ENCODE assay signal across 30 cellular contexts in the genomic region with DNA sequence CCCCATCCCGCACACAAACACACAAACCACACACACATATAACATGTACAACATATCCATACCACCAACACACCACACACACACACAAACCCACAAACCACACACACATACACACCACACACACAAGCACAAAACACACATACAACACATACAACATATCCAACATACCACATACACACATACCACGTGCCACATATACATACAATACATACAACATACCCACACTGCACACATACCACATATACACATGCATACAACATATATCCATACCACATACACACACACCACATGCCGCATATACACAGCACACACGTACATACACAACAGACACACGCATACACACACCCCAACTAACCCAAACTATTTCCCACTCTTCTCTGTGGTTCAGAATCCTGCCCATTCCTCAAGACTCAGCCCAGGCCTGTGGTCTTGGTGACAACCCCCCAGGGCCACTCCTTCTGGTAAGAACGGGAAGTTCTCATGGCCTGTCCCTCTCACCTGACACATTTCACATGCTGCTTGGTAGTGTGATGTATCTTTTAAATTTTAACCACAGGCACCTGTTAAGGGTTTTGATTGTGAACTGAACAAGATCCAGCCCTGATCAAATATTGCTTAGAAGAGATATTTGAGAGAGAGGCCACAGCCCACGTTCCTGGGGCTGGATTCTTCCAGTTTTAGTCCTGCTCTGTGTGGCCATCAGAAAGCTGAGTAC. TPM values are rescaled to one million over a fixed set of nuclear protein-coding genes. Genes with fewer than 3 reads are reported as not detected.
A peak's percentile ranks its signal among the peaks of the same experiment; 100 is the strongest.
DNase-seq lines count a peak whose midpoint lies in the region; ATAC-seq and TF ChIP-seq lines count a peak whose summit lies in the region.
"Had no signal": no experiment of that assay in that cellular context is flagged by ENCODE, and none has a peak within 500 bp of the region (broad histone marks: within the 10 kb centered on the region; RNA-seq: fewer than 3 reads in every experiment).

No MANE protein-coding gene starts in this region.

- in situ Hi-C loops in IMR-90 (cut with MboI; ENCODE audit: low sequenced_read_pairs): no loop called here

- no peaks in the 10 kb centered on the region for H3K9me1 ChIP-seq in IMR-90 (ENCODE audit: insufficient read depth, low read length)

- no peak overlapping the region for H2BK20ac ChIP-seq in IMR-90 (ENCODE audit: low read depth, low read length)

- no peak for TF ChIP-seq RAD21 in IMR-90 (IDR thresholded peaks at IDR 0.05; ENCODE audit: low read length)

- H3K4me3 Mint-ChIP-seq in endodermal cell: no peak overlapping the region
- H3K4me3 Mint-ChIP-seq: activated CD8-positive, alpha-beta T cell treated with anti-CD3 and anti-CD28 coated beads, Interleukin-2, amount 10 ng/mL, durations not matched to agents 7 days and 5 days; activated naive CD8-positive, alpha-beta T cell treated with anti-CD3 and anti-CD28 coated beads, Interleukin-2, amount 10 ng/mL, durations not matched to agents 7 days and 5 days; CD14-positive monocyte; central memory CD8-positive, alpha-beta T cell; nephron progenitor cell had no signal

- no peak overlapping the region for H3K4ac ChIP-seq in IMR-90 (ENCODE audit: low read depth, low read length)

- CTCF ChIA-PET in IMR-90 (lab: Yijun Ruan, JAX): no interaction called here

- H3K36me3 Mint-ChIP-seq in endodermal cell (ENCODE audit: low read depth): no peaks in the 10 kb centered on the region
- H3K36me3 Mint-ChIP-seq: activated naive CD8-positive, alpha-beta T cell treated with anti-CD3 and anti-CD28 coated beads, Interleukin-2, amount 10 ng/mL, durations not matched to agents 7 days and 5 days; CD14-positive monocyte had no signal

- no peak for TF ChIP-seq POLR2A in IMR-90 (IDR thresholded peaks at IDR 0.05; ENCODE audit: low read depth, low read length)

- no peaks in the 10 kb centered on the region for H4K20me1 ChIP-seq in IMR-90 (ENCODE audit: insufficient read depth, low read length)

- TF ChIP-seq CTCF in IMR-90 (conservative IDR thresholded peaks at IDR 0.05; ENCODE audit: low read depth, low read length) (no peak), endodermal cell (conservative IDR thresholded peaks at IDR 0.05) (no peak)

- peaks cover 1% of the 10 kb centered on the region for H3K4me1 Mint-ChIP-seq in endodermal cell
- H3K4me1 Mint-ChIP-seq: activated naive CD8-positive, alpha-beta T cell treated with anti-CD3 and anti-CD28 coated beads, Interleukin-2, amount 10 ng/mL, durations not matched to agents 7 days and 5 days; CD14-positive monocyte; central memory CD8-positive, alpha-beta T cell had no signal

- no peak overlapping the region for H4K91ac ChIP-seq in IMR-90 (ENCODE audit: insufficient read depth, low read depth, low read length)

- no peak overlapping the region for H3K14ac ChIP-seq in IMR-90 (replicated peaks; ENCODE audit: low read depth, low read length)

- no peak for DNase-seq in IMR-90
- peak; percentile 36 for DNase-seq in endodermal cell
- peak; percentile 11 for DNase-seq in myocyte (ENCODE audit: low read depth)
- no peak for DNase-seq in ecto neural progenitor cell (ENCODE audit: low spot score)
- DNase-seq in SK-N-DZ (ENCODE audit: low spot score): no peak
- DNase-seq: activated CD4-positive, alpha-beta T cell treated with anti-CD3 and anti-CD28 coated beads for 1 hour; activated CD8-positive, alpha-beta T cell treated with anti-CD3 and anti-CD28 coated beads, Interleukin-2, amount 10 ng/mL, durations not matched to agents 7 days and 5 days; activated effector memory CD4-positive, alpha-beta T cell treated with Interleukin-2 at 50 U/mL for 16 hours; activated naive CD8-positive, alpha-beta T cell treated with anti-CD3 and anti-CD28 coated beads, Interleukin-2, amount 10 ng/mL, durations not matched to agents 7 days and 5 days; MV-4-11; NCI-H1436 treated with DMSO at 0.1 percent for 48 hours; stimulated activated naive CD4-positive, alpha-beta T cell had no signal

- intact Hi-C loops in IMR-90 (cut with micrococcal nuclease): loop anchor here (5.0 kb wide), 1 partner anchor 929 kb away; no protein-coding TSS in a partner anchor

- H3K18ac ChIP-seq in IMR-90 (ENCODE audit: low read depth, low read length): no peak overlapping the region

- ATAC-seq in IMR-90 (ENCODE audit: low read depth): no peak
- ATAC-seq in HG02970 (IDR thresholded peaks at IDR 0.05; ENCODE audit: low FRiP score, unreplicated experiment): no peak
- ATAC-seq in HG03135 (IDR thresholded peaks at IDR 0.05; ENCODE audit: unreplicated experiment): no peak
- ATAC-seq: activated CD8-positive, alpha-beta T cell treated with anti-CD3 and anti-CD28 coated beads, Interleukin-2, amount 10 ng/mL, durations not matched to agents 7 days and 5 days had no signal

- no peaks in the 10 kb centered on the region for H3K4me1 ChIP-seq in IMR-90 (ENCODE audit: control insufficient read depth, insufficient read depth, low read length)
- no peaks in the 10 kb centered on the region for H3K4me1 ChIP-seq in endodermal cell (ENCODE audit: control insufficient read depth, insufficient read depth, low read length)

- POLR2A ChIA-PET in IMR-90 (lab: Charles Lee; ENCODE audit: unreplicated experiment): no interaction called here

- H2AK5ac ChIP-seq in IMR-90 (ENCODE audit: low read depth, low read length): no peak overlapping the region

- no peak overlapping the region for H2BK15ac ChIP-seq in IMR-90 (ENCODE audit: low read depth, low read length)

- H2AK9ac ChIP-seq in IMR-90 (replicated peaks; ENCODE audit: low read depth, low read length, poor library complexity): no peak overlapping the region

- H2BK5ac ChIP-seq in IMR-90 (ENCODE audit: low read depth, low read length, poor library complexity, severe bottlenecking): peak overlapping the region; percentile 50

- H3K9ac ChIP-seq in IMR-90 (ENCODE audit: low read depth, low read length) (no peak overlapping the region), endodermal cell (ENCODE audit: extremely low read depth, low read length, poor library complexity, severe bottlenecking) (no peak overlapping the region)
- H3K9ac ChIP-seq: KMS-11 had no signal

- no peaks in the 10 kb centered on the region for H3K9me3 ChIP-seq in IMR-90 (ENCODE audit: control insufficient read depth, insufficient read depth, low read length)
- peaks cover 3% of the 10 kb centered on the region for H3K9me3 ChIP-seq in endodermal cell (ENCODE audit: control insufficient read depth, low read length)
- H3K9me3 ChIP-seq: sigmoid colon, thoracic aorta had no signal

- no peak overlapping the region for H3K4me2 ChIP-seq in IMR-90 (ENCODE audit: low read depth, low read length)
- H3K4me2 ChIP-seq: KMS-11 had no signal

- H3K4me3 ChIP-seq in IMR-90 (ENCODE audit: insufficient read depth, low read depth, low read length): no peak overlapping the region
- H3K4me3 ChIP-seq in endodermal cell (ENCODE audit: low read length): no peak overlapping the region
- H3K4me3 ChIP-seq: sigmoid colon, thoracic aorta had no signal

- H4K8ac ChIP-seq in IMR-90 (ENCODE audit: low read depth in 2 of 2, low read length in 2 of 2): no peak overlapping the region

- H3K27ac ChIP-seq in IMR-90 (ENCODE audit: insufficient read depth, low read length) (no peak overlapping the region), endodermal cell (ENCODE audit: low read depth, low read length) (no peak overlapping the region), temporal lobe (ENCODE audit: low read depth, low read length) (peak overlapping the region; percentile 13)
- H3K27ac ChIP-seq: KMS-11, thoracic aorta had no signal

- 59 to 100% methylated on average over 1 to 6 of the region's 7 CpGs for WGBS in IMR-90 (ENCODE audit: extremely low coverage in 2 of 2, insufficient read length in 1 of 2), 2 experiments
- 90 to 100% methylated on average over 3 to 7 of the region's 7 CpGs for WGBS in endodermal cell (ENCODE audit: insufficient coverage in 1 of 2, insufficient read length in 1 of 2), 2 experiments

- no peaks in the 10 kb centered on the region for H3K27me3 Mint-ChIP-seq in endodermal cell (ENCODE audit: insufficient read depth)

- H3K23ac ChIP-seq in IMR-90 (ENCODE audit: low read depth, low read length): no peak overlapping the region

- dilution Hi-C loops in IMR-90 (cut with HindIII; ENCODE audit: low sequenced_read_pairs, unreplicated experiment): no loop called here

- no peak overlapping the region for H2AFZ ChIP-seq in IMR-90 (replicated peaks; ENCODE audit: low read length, poor library complexity)

- BruUV-seq in IMR-90 (replicated peaks; lab: Mats Ljungman, UMichigan): no TSS peak

- no peaks in the 10 kb centered on the region for H3K36me3 ChIP-seq in IMR-90 (ENCODE audit: control insufficient read depth, insufficient read depth, low read length)
- no peaks in the 10 kb centered on the region for H3K36me3 ChIP-seq in endodermal cell (ENCODE audit: control insufficient read depth, insufficient read depth, low read length)
- H3K36me3 ChIP-seq: sigmoid colon, thoracic aorta had no signal

- H3K27me3 ChIP-seq in IMR-90 (ENCODE audit: control insufficient read depth, insufficient read depth, low read length): peaks cover 3% of the 10 kb centered on the region
- no peaks in the 10 kb centered on the region for H3K27me3 ChIP-seq in endodermal cell (ENCODE audit: control insufficient read depth, insufficient read depth, low read length, poor library complexity, severe bottlenecking)
- H3K27me3 ChIP-seq: sigmoid colon had no signal

- no peaks in the 10 kb centered on the region for H3K9me3 Mint-ChIP-seq in endodermal cell
- H3K9me3 Mint-ChIP-seq: activated naive CD8-positive, alpha-beta T cell treated with anti-CD3 and anti-CD28 coated beads, Interleukin-2, amount 10 ng/mL, durations not matched to agents 7 days and 5 days; CD14-positive monocyte; central memory CD8-positive, alpha-beta T cell had no signal

- H3K27ac Mint-ChIP-seq in endodermal cell: no peak overlapping the region
- H3K27ac Mint-ChIP-seq: activated CD8-positive, alpha-beta T cell treated with anti-CD3 and anti-CD28 coated beads, Interleukin-2, amount 10 ng/mL, durations not matched to agents 7 days and 5 days; activated naive CD8-positive, alpha-beta T cell treated with anti-CD3 and anti-CD28 coated beads, Interleukin-2, amount 10 ng/mL, durations not matched to agents 7 days and 5 days; CD14-positive monocyte; nephron progenitor cell had no signal

- no peak overlapping the region for H4K5ac ChIP-seq in IMR-90 (ENCODE audit: low read depth, low read length)

- H3K56ac ChIP-seq in IMR-90 (ENCODE audit: extremely low read depth, insufficient read depth, low read length): no peak overlapping the region

- no peak overlapping the region for H2BK120ac ChIP-seq in IMR-90 (ENCODE audit: low read depth, low read length)

- H3K79me1 ChIP-seq in IMR-90 (ENCODE audit: low read depth in 1 of 2, low read length in 2 of 2): no peaks in the 10 kb centered on the region

RNA-seq across cellular contexts. Expression of a gene that starts 55.8 kb away (rescaled TPM):
- total RNA-seq in IMR-90 (2012; rRNA removed): not detected in 2 replicates
- polyA plus RNA-seq in IMR-90 (2012; rRNA removed): not detected in 2 replicates
- polyA plus RNA-seq in IMR-90 (2012; cell fraction: cytosol; rRNA removed): not detected in 2 replicates
- polyA plus RNA-seq in IMR-90 (2012; cell fraction: nucleus; rRNA removed; ENCODE audit: low replicate concordance): not detected in 2 replicates
- not detected for total RNA-seq in endodermal cell
- polyA plus RNA-seq in endodermal cell (2013, experiment 1 of 2): not detected
- polyA plus RNA-seq in endodermal cell (2013, experiment 2 of 2): not detected
- total RNA-seq in myocyte: not detected in 2 replicates
- not detected for polyA plus RNA-seq in myocyte (2012)
- total RNA-seq in temporal lobe: not detected
- polyA plus RNA-seq in SK-N-DZ (2014; cell fraction: cytosol; rRNA removed): not detected in 2 replicates
- not detected in 2 replicates for polyA plus RNA-seq in SK-N-DZ (2014; cell fraction: nucleus; rRNA removed)
- total RNA-seq: activated CD8-positive, alpha-beta T cell treated with anti-CD3 and anti-CD28 coated beads, Interleukin-2, amount 10 ng/mL, durations not matched to agents 7 days and 5 days; activated naive CD8-positive, alpha-beta T cell treated with anti-CD3 and anti-CD28 coated beads, Interleukin-2, amount 10 ng/mL, durations not matched to agents 7 days and 5 days; astrocyte; Daoy; dermis microvascular lymphatic vessel endothelial cell; glomerular endothelial cell; H4; HT-29; lower leg skin; mononuclear cell; sigmoid colon; T-helper 2 cell treated with Interferon-gamma antibody and Interleukin-4, amounts not matched to agents 100 ng/mL and 5 ng/mL, for 36 hours; thoracic aorta had no signal
- polyA plus RNA-seq: CD14-positive monocyte, sigmoid colon had no signal

Comparison
In these comparisons a context has a peak if more than half of its experiments do, and no peak if none do; other contexts are left out.
1. DNase-seq: peak in endodermal cell (single experiment) and myocyte (single experiment); none in IMR-90 (single experiment), ecto neural progenitor cell (single experiment) and SK-N-DZ (single experiment).